ENCODE assay signal across 2 cellular contexts in genomic region chr5:80072103-80073073, GRCh38.
TF ChIP-seq lines count a peak whose summit lies in the region.

No MANE protein-coding gene starts in this region.

TF ChIP-seq in H1, 55 proteins besides CTCF, POLR2A, EP300 and RAD21:
- TF ChIP-seq CHD2 (IDR thresholded peaks at IDR 0.05; ENCODE audit: low read length) (no peak), SP1 (IDR thresholded peaks at IDR 0.05; ENCODE audit: low read depth, low read length) (no peak), EZH2 (IDR thresholded peaks at IDR 0.05; ENCODE audit: low read depth, low read length, severe bottlenecking) (no peak), SUZ12 (IDR thresholded peaks at IDR 0.05; ENCODE audit: low read length) (no peak), CHD7 (IDR thresholded peaks at IDR 0.05; ENCODE audit: insufficient replicate concordance, low read length) (no peak), YY1 (IDR thresholded peaks at IDR 0.05; ENCODE audit: low read depth, low read length) (no peak), CREB1 (IDR thresholded peaks at IDR 0.05) (no peak), BCL11A (IDR thresholded peaks at IDR 0.05; ENCODE audit: low read depth in 2 of 2, low read length in 2 of 2) (no peak)

TF ChIP-seq in SK-N-SH, 30 proteins besides CTCF, POLR2A, EP300 and RAD21:
- TF ChIP-seq PBX3 (IDR thresholded peaks at IDR 0.05) (no peak), RCOR1 (IDR thresholded peaks at IDR 0.05; ENCODE audit: low read length) (no peak), TCF12 (IDR thresholded peaks at IDR 0.05) (no peak), TEAD4 (IDR thresholded peaks at IDR 0.05; ENCODE audit: borderline replicate concordance, insufficient read depth) (no peak), YY1 (IDR thresholded peaks at IDR 0.05; ENCODE audit: low read depth) (no peak), JUND (IDR thresholded peaks at IDR 0.05) (no peak), NFIC (IDR thresholded peaks at IDR 0.05; ENCODE audit: borderline replicate concordance) (no peak), TAF1 (IDR thresholded peaks at IDR 0.05; ENCODE audit: borderline replicate concordance, low read depth, low read length) (no peak), GATA2 (CRISPR knock-in tag; IDR thresholded peaks at IDR 0.05) (no peak), POLR2AphosphoS5 (IDR thresholded peaks at IDR 0.05; ENCODE audit: low read depth, low read length) (no peak), MEF2A (IDR thresholded peaks at IDR 0.05; ENCODE audit: borderline replicate concordance, low read depth) (no peak), EZH2phosphoT487 (IDR thresholded peaks at IDR 0.05; ENCODE audit: borderline replicate concordance, low read depth) (no peak), FOXM1 (IDR thresholded peaks at IDR 0.05; ENCODE audit: low read depth) (no peak), SIN3A (IDR thresholded peaks at IDR 0.05; ENCODE audit: borderline replicate concordance, low read depth, low read length) (no peak), SMC3 (IDR thresholded peaks at IDR 0.05; ENCODE audit: low read depth, low read length) (no peak)
- TF ChIP-seq, protein P1, sequence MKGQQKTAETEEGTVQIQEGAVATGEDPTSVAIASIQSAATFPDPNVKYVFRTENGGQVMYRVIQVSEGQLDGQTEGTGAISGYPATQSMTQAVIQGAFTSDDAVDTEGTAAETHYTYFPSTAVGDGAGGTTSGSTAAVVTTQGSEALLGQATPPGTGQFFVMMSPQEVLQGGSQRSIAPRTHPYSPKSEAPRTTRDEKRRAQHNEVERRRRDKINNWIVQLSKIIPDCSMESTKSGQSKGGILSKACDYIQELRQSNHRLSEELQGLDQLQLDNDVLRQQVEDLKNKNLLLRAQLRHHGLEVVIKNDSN (IDR thresholded peaks at IDR 0.05; ENCODE audit: borderline replicate concordance, low read depth): no peak
- TF ChIP-seq, protein P2, sequence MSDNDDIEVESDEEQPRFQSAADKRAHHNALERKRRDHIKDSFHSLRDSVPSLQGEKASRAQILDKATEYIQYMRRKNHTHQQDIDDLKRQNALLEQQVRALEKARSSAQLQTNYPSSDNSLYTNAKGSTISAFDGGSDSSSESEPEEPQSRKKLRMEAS (IDR thresholded peaks at IDR 0.05; ENCODE audit: low read depth): no peak
- TF ChIP-seq, protein P3, sequence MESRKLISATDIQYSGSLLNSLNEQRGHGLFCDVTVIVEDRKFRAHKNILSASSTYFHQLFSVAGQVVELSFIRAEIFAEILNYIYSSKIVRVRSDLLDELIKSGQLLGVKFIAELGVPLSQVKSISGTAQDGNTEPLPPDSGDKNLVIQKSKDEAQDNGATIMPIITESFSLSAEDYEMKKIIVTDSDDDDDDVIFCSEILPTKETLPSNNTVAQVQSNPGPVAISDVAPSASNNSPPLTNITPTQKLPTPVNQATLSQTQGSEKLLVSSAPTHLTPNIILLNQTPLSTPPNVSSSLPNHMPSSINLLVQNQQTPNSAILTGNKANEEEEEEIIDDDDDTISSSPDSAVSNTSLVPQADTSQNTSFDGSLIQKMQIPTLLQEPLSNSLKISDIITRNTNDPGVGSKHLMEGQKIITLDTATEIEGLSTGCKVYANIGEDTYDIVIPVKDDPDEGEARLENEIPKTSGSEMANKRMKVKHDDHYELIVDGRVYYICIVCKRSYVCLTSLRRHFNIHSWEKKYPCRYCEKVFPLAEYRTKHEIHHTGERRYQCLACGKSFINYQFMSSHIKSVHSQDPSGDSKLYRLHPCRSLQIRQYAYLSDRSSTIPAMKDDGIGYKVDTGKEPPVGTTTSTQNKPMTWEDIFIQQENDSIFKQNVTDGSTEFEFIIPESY (IDR thresholded peaks at IDR 0.05; ENCODE audit: borderline replicate concordance, low read depth): no peak
- TF ChIP-seq, protein P4, sequence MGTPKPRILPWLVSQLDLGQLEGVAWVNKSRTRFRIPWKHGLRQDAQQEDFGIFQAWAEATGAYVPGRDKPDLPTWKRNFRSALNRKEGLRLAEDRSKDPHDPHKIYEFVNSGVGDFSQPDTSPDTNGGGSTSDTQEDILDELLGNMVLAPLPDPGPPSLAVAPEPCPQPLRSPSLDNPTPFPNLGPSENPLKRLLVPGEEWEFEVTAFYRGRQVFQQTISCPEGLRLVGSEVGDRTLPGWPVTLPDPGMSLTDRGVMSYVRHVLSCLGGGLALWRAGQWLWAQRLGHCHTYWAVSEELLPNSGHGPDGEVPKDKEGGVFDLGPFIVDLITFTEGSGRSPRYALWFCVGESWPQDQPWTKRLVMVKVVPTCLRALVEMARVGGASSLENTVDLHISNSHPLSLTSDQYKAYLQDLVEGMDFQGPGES (IDR thresholded peaks at IDR 0.05; ENCODE audit: low read depth, low read length): no peak
- TF ChIP-seq, protein P5, sequence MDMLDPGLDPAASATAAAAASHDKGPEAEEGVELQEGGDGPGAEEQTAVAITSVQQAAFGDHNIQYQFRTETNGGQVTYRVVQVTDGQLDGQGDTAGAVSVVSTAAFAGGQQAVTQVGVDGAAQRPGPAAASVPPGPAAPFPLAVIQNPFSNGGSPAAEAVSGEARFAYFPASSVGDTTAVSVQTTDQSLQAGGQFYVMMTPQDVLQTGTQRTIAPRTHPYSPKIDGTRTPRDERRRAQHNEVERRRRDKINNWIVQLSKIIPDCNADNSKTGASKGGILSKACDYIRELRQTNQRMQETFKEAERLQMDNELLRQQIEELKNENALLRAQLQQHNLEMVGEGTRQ (IDR thresholded peaks at IDR 0.05; ENCODE audit: borderline replicate concordance, low read depth, low read length): no peak
